Comparison of ENCODE assay signal across 1 cellular context in genomic region chr17:67608691-67609090, GRCh38.
TF ChIP-seq lines count a peak whose summit lies in the region.

No MANE protein-coding gene starts in this region.

TF ChIP-seq in SK-N-SH, 30 proteins besides CTCF, POLR2A, EP300 and RAD21 (continued from another document):
- TF ChIP-seq TCF12 (IDR thresholded peaks at IDR 0.05) (peak; percentile 100), NFIC (IDR thresholded peaks at IDR 0.05; ENCODE audit: borderline replicate concordance) (peak; percentile 96), TEAD4 (IDR thresholded peaks at IDR 0.05; ENCODE audit: borderline replicate concordance, insufficient read depth) (peak; percentile 67; the same call in 1 of the 2 replicates), GATA2 (CRISPR knock-in tag; IDR thresholded peaks at IDR 0.05) (no peak), YY1 (IDR thresholded peaks at IDR 0.05; ENCODE audit: low read depth) (0 out of 2 replicates have a peak, but pooled peaks have one; percentile 39), TAF1 (IDR thresholded peaks at IDR 0.05; ENCODE audit: borderline replicate concordance, low read depth, low read length) (peak; percentile 46; the same call in 1 of the 2 replicates), FOXJ3 (CRISPR knock-in tag; IDR thresholded peaks at IDR 0.05) (no peak), MXI1 (IDR thresholded peaks at IDR 0.05; ENCODE audit: low read depth, low read length) (no peak; the same call in 1 of the 2 replicates), CHD2 (IDR thresholded peaks at IDR 0.05; ENCODE audit: low read length, partially characterized antibody) (no peak), POLR2AphosphoS5 (IDR thresholded peaks at IDR 0.05; ENCODE audit: low read depth, low read length) (peak; percentile 85)
- TF ChIP-seq, protein P1, sequence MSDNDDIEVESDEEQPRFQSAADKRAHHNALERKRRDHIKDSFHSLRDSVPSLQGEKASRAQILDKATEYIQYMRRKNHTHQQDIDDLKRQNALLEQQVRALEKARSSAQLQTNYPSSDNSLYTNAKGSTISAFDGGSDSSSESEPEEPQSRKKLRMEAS (IDR thresholded peaks at IDR 0.05; ENCODE audit: low read depth) = peak; percentile 79; the same call in 1 of the 2 replicates
- TF ChIP-seq, protein P2, sequence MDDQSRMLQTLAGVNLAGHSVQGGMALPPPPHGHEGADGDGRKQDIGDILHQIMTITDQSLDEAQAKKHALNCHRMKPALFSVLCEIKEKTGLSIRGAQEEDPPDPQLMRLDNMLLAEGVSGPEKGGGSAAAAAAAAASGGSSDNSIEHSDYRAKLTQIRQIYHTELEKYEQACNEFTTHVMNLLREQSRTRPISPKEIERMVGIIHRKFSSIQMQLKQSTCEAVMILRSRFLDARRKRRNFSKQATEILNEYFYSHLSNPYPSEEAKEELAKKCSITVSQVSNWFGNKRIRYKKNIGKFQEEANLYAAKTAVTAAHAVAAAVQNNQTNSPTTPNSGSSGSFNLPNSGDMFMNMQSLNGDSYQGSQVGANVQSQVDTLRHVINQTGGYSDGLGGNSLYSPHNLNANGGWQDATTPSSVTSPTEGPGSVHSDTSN (IDR thresholded peaks at IDR 0.05) = peak; percentile 97
